Comparison of ENCODE assay signal across 8 cellular contexts in genomic region chr21:33643658-33644311, GRCh38.
DNase-seq lines count a peak whose midpoint lies in the region; ATAC-seq lines count a peak whose summit lies in the region.

No MANE protein-coding gene starts in this region.

- peak overlapping the region; percentile 82 for H3K4me3 Mint-ChIP-seq in activated naive CD8-positive, alpha-beta T cell treated with anti-CD3 and anti-CD28 coated beads, Interleukin-2, amount 50 U/mL, for 24 hours

- DNase-seq in AG08396 (ENCODE audit: low spot score) (peak; percentile 15), HS-27A (ENCODE audit: low read depth) (peak; percentile 36), inferior parietal cortex (ENCODE audit: extremely low spot score) (peak; percentile 30), superior temporal gyrus (ENCODE audit: extremely low spot score) (peak; percentile 46), NK-92 (lab: John Stamatoyannopoulos, UW; ENCODE audit: unreplicated experiment) (no peak)
- DNase-seq in activated naive CD8-positive, alpha-beta T cell treated with anti-CD3 and anti-CD28 coated beads, Interleukin-2, amount 50 U/mL, for 24 hours, result no peak

- no peaks in the 10 kb centered on the region for H3K36me3 Mint-ChIP-seq in activated naive CD8-positive, alpha-beta T cell treated with anti-CD3 and anti-CD28 coated beads, Interleukin-2, amount 50 U/mL, for 24 hours (ENCODE audit: low read depth)

- H3K27ac Mint-ChIP-seq in activated naive CD8-positive, alpha-beta T cell treated with anti-CD3 and anti-CD28 coated beads, Interleukin-2, amount 50 U/mL, for 24 hours, result no peak overlapping the region

- H3K9me3 Mint-ChIP-seq in activated naive CD8-positive, alpha-beta T cell treated with anti-CD3 and anti-CD28 coated beads, Interleukin-2, amount 50 U/mL, for 24 hours, result no peaks in the 10 kb centered on the region

- H3K27me3 Mint-ChIP-seq in activated naive CD8-positive, alpha-beta T cell treated with anti-CD3 and anti-CD28 coated beads, Interleukin-2, amount 50 U/mL, for 24 hours, result peaks cover 24% of the 10 kb centered on the region

- peaks cover 13% of the 10 kb centered on the region for H3K4me1 Mint-ChIP-seq in activated naive CD8-positive, alpha-beta T cell treated with anti-CD3 and anti-CD28 coated beads, Interleukin-2, amount 50 U/mL, for 24 hours

- no peak for ATAC-seq in activated naive CD8-positive, alpha-beta T cell treated with anti-CD3 and anti-CD28 coated beads, Interleukin-2, amount 50 U/mL, for 24 hours
- no peak for ATAC-seq in HG03565 (IDR thresholded peaks at IDR 0.05; ENCODE audit: unreplicated experiment)
- ATAC-seq in HG02938 (IDR thresholded peaks at IDR 0.05; ENCODE audit: unreplicated experiment), result no peak

Comparison
In these comparisons a context has a peak if more than half of its experiments do, and no peak if none do; other contexts are left out.
1. DNase-seq: peak in AG08396 (single experiment), HS-27A (single experiment), inferior parietal cortex (single experiment) and superior temporal gyrus (single experiment); none in activated naive CD8-positive, alpha-beta T cell treated with anti-CD3 and anti-CD28 coated beads, Interleukin-2, amount 50 U/mL, for 24 hours (single experiment) and NK-92 (single experiment).